ENCODE assay signal across 2 cellular contexts in genomic region chr1:96999191-96999590, GRCh38.
TF ChIP-seq lines count a peak whose summit lies in the region.

No MANE protein-coding gene starts in this region.

TF ChIP-seq in SK-N-SH, 30 proteins besides CTCF, POLR2A, EP300 and RAD21 (continued from another document):
- TF ChIP-seq REST (IDR thresholded peaks at IDR 0.05; ENCODE audit: low read depth, low read length) (no peak), MXI1 (IDR thresholded peaks at IDR 0.05; ENCODE audit: low read depth, low read length) (no peak), TCF12 (IDR thresholded peaks at IDR 0.05) (no peak), USF2 (IDR thresholded peaks at IDR 0.05; ENCODE audit: borderline replicate concordance, low read depth, low read length) (no peak)

TF ChIP-seq in HepG2, 621 proteins besides CTCF, POLR2A, EP300 and RAD21 (continued from another document):
- TF ChIP-seq ZNF646 (CRISPR knock-in tag; IDR thresholded peaks at IDR 0.05) (no peak), TFDP1 (CRISPR knock-in tag; IDR thresholded peaks at IDR 0.05; ENCODE audit: borderline replicate concordance) (no peak), KLF15 (CRISPR knock-in tag; IDR thresholded peaks at IDR 0.05; ENCODE audit: borderline replicate concordance) (no peak), PREB (CRISPR knock-in tag; IDR thresholded peaks at IDR 0.05) (no peak), ZNF101 (CRISPR knock-in tag; IDR thresholded peaks at IDR 0.05; ENCODE audit: borderline replicate concordance, low read depth) (no peak), YEATS4 (CRISPR knock-in tag; IDR thresholded peaks at IDR 0.05; ENCODE audit: borderline replicate concordance) (no peak)
